10 cellular contexts compared by ENCODE assay signal in the genomic region with DNA sequence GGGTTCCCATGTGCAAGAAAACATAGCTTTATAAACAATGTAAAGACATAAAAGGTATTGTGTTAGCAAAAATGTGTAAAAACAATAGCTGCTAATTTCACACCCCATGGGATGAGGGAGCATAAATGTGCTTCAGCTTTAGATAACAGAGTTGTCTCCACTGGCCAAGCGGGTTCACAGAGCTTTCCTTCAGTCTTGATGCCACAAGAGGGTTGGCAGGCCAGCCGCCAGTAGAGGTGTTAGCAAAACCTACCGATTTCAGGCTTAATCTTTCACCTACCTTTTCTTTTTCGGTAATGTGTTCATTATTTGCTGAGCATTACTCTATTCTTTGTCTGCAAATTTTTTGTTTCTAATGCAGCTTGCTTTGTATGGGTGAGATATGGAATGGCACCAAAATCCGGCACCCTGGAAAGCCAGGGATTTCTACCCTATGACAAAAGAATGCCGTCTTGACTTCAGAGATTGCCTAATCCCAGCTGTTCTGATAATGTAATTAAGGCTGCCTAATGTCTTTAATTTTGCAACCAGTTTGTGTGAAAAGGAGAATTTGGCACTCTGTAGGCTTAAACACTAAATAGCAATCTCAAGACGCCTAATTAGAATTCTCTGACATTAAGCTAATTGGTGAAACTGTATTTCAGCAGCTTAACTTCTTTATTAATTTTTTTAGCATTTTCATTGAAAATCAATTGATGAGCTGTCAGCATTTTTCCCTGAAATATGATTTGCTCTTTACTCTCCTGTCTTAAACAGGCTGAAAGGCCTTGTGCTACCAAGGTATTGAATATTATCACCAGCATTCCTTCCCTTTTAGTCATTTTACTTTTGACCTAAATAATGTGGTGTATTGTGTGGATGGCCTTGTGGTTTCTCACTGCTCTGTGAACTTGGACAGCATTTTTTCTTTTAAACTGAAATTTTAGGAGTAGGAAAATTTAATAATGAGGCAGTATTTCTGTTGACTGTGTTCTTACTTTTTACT.
A peak's percentile ranks its signal among the peaks of the same experiment; 100 is the strongest.
DNase-seq lines count a peak whose midpoint lies in the region; ATAC-seq and TF ChIP-seq lines count a peak whose summit lies in the region.
"Had no signal": no experiment of that assay in that cellular context is flagged by ENCODE, and none has a peak within 500 bp of the region (broad histone marks: within the 10 kb centered on the region; RNA-seq: fewer than 3 reads in every experiment).

No MANE protein-coding gene starts in this region.

- no peak for TF ChIP-seq CTCF in astrocyte of the cerebellum (IDR thresholded peaks at IDR 0.05; ENCODE audit: low read depth, low read length, missing control alignments)
- no peak for TF ChIP-seq CTCF in GM10248 (IDR thresholded peaks at IDR 0.05; ENCODE audit: control extremely low read depth, extremely low read depth, low read depth, missing control alignments)

- no peak overlapping the region for H3K4me3 ChIP-seq in astrocyte of the cerebellum (ENCODE audit: low read depth, low read length)

- CTCF ChIA-PET in GM10248 (lab: Yijun Ruan, JAX) = interaction anchor here (0.7 to 1.7 kb wide), 7 partner anchors 9 to 424 kb away, joined by 3 to 5 read pairs (median 3); no protein-coding TSS in a partner anchor

- ATAC-seq in left cardiac atrium = peak; percentile 55 to 86

- peak; percentile 51 for DNase-seq in HS-27A (ENCODE audit: low read depth)
- peak; percentile 81 for DNase-seq in astrocyte of the cerebellum (ENCODE audit: low read depth)
- DNase-seq in left cardiac atrium = no peak
- DNase-seq in stromal cell of bone marrow (ENCODE audit: low read depth) = peak; percentile 29
- no peak for DNase-seq in cerebellum (ENCODE audit: low spot score)
- DNase-seq in GM10248 (ENCODE audit: extremely low spot score) = no peak
- no peak for DNase-seq in amygdala (lab: John Stamatoyannopoulos, UW)
- DNase-seq: activated CD4-positive, alpha-beta T cell treated with anti-CD3 and anti-CD28 coated beads, Interleukin-2, amount 10 ng/mL, durations not matched to agents 24 days and 14 days; hippocampal formation; MV-4-11 had no signal

- POLR2A ChIA-PET in GM10248 (lab: Yijun Ruan, JAX) = no interaction called here

- in situ Hi-C loops in astrocyte of the cerebellum (cut with HindIII; ENCODE audit: low sequenced_read_pairs) = no loop called here

- intact Hi-C loops in left cardiac atrium (cut with DNase I) = no loop called here

Comparison
In these comparisons a context has a peak if more than half of its experiments do, and no peak if none do; other contexts are left out.
1. DNase-seq: peak in HS-27A (single experiment), astrocyte of the cerebellum (single experiment) and stromal cell of bone marrow (single experiment); none in left cardiac atrium (single experiment), cerebellum (single experiment), GM10248 (single experiment) and amygdala (0 of 56).